1 cellular context compared by ENCODE assay signal in genomic region chr14:77151245-77151644, GRCh38.
TF ChIP-seq lines count a peak whose summit lies in the region.

No MANE protein-coding gene starts in this region.

TF ChIP-seq in WTC11, 78 proteins besides CTCF, POLR2A, EP300 and RAD21 (continued from another document):
- TF ChIP-seq AR (CRISPR knock-in tag; IDR thresholded peaks at IDR 0.05) (no peak), ATF3 (CRISPR knock-in tag; conservative IDR thresholded peaks at IDR 0.05) (no peak), E2F1 (CRISPR knock-in tag; IDR thresholded peaks at IDR 0.05) (no peak), FOXJ3 (CRISPR knock-in tag; IDR thresholded peaks at IDR 0.05; ENCODE audit: borderline replicate concordance) (no peak), IRF2 (CRISPR knock-in tag; IDR thresholded peaks at IDR 0.05; ENCODE audit: borderline replicate concordance, low read depth) (no peak), ATF1 (CRISPR knock-in tag; IDR thresholded peaks at IDR 0.05) (no peak), ATF2 (CRISPR knock-in tag; IDR thresholded peaks at IDR 0.05; ENCODE audit: borderline replicate concordance, low read depth) (no peak), ZNF416 (CRISPR knock-in tag; IDR thresholded peaks at IDR 0.05) (no peak), TCF7 (CRISPR knock-in tag; IDR thresholded peaks at IDR 0.05; ENCODE audit: low read depth) (no peak), ZNF232 (CRISPR knock-in tag; IDR thresholded peaks at IDR 0.05) (no peak)
